1 cellular context compared by ENCODE assay signal in genomic region chr13:36431204-36432105, GRCh38.
TF ChIP-seq lines count a peak whose summit lies in the region.

No MANE protein-coding gene starts in this region.

TF ChIP-seq in HEK293, 187 proteins besides CTCF, POLR2A, EP300 and RAD21 (continued from another document):
- TF ChIP-seq, protein P1, sequence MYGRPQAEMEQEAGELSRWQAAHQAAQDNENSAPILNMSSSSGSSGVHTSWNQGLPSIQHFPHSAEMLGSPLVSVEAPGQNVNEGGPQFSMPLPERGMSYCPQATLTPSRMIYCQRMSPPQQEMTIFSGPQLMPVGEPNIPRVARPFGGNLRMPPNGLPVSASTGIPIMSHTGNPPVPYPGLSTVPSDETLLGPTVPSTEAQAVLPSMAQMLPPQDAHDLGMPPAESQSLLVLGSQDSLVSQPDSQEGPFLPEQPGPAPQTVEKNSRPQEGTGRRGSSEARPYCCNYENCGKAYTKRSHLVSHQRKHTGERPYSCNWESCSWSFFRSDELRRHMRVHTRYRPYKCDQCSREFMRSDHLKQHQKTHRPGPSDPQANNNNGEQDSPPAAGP (tag by site-specific recombination; IDR thresholded peaks at IDR 0.05): peak; percentile 64
- no peak for TF ChIP-seq ZNF404 (tag by site-specific recombination; IDR thresholded peaks at IDR 0.05)
- no peak for TF ChIP-seq ZNF76 (tag by site-specific recombination; IDR thresholded peaks at IDR 0.05; ENCODE audit: borderline replicate concordance, low read depth)
- no peak for TF ChIP-seq ZFP3 (tag by site-specific recombination; IDR thresholded peaks at IDR 0.05; ENCODE audit: low read depth)
- TF ChIP-seq KLF1 (tag by site-specific recombination; IDR thresholded peaks at IDR 0.05): no peak; the same call in 1 of the 2 replicates
- TF ChIP-seq ZNF394 (tag by site-specific recombination; IDR thresholded peaks at IDR 0.05; ENCODE audit: borderline replicate concordance): 0 out of 2 replicates have a peak, but pooled peaks have one; percentile 11
- TF ChIP-seq, protein P2, sequence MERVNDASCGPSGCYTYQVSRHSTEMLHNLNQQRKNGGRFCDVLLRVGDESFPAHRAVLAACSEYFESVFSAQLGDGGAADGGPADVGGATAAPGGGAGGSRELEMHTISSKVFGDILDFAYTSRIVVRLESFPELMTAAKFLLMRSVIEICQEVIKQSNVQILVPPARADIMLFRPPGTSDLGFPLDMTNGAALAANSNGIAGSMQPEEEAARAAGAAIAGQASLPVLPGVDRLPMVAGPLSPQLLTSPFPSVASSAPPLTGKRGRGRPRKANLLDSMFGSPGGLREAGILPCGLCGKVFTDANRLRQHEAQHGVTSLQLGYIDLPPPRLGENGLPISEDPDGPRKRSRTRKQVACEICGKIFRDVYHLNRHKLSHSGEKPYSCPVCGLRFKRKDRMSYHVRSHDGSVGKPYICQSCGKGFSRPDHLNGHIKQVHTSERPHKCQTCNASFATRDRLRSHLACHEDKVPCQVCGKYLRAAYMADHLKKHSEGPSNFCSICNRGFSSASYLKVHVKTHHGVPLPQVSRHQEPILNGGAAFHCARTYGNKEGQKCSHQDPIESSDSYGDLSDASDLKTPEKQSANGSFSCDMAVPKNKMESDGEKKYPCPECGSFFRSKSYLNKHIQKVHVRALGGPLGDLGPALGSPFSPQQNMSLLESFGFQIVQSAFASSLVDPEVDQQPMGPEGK (tag by site-specific recombination; IDR thresholded peaks at IDR 0.05): peak; percentile 57
